15 cellular contexts compared by ENCODE assay signal in genomic region chr9:95574176-95574575, GRCh38. TPM values are rescaled to one million over a fixed set of nuclear protein-coding genes. Genes with fewer than 3 reads are reported as not detected.
DNase-seq lines count a peak whose midpoint lies in the region; ATAC-seq and TF ChIP-seq lines count a peak whose summit lies in the region.
"Had no signal": no experiment of that assay in that cellular context is flagged by ENCODE, and none has a peak within 500 bp of the region (broad histone marks: within the 10 kb centered on the region; RNA-seq: fewer than 3 reads in every experiment).

No MANE protein-coding gene starts in this region.

- H3K4me1 Mint-ChIP-seq in activated T-cell treated with anti-CD3 and anti-CD28 coated beads, Interleukin-2, amount 50 U/mL, for 72 hours (ENCODE audit: low read depth): peaks cover 15% of the 10 kb centered on the region
- H3K4me1 Mint-ChIP-seq in mesothelial cell of epicardium: peaks cover 19% of the 10 kb centered on the region
- H3K4me1 Mint-ChIP-seq: activated T-helper 17 cell treated with anti-CD3 and anti-CD28 coated beads, Interleukin-2, amount 50 U/mL, for 72 hours had no signal

- H3K4me1 ChIP-seq in HEK293 (ENCODE audit: control insufficient read depth, insufficient read depth, low read length): no peaks in the 10 kb centered on the region
- H3K4me1 ChIP-seq: breast epithelium had no signal

- peak; percentile 23 to 33 for DNase-seq in activated T-cell treated with anti-CD3 and anti-CD28 coated beads, Interleukin-2, amount 50 U/mL, for 72 hours
- no peak for DNase-seq in activated T-cell treated with anti-CD3 and anti-CD28 coated beads, Interleukin-2, amount 50 U/mL, for 48 hours
- DNase-seq in stimulated activated CD8-positive, alpha-beta memory T cell treated with anti-CD3 and anti-CD28 coated beads, Interleukin-4, amount 100 ng/mL, for 48 hours: peak; percentile 34
- DNase-seq in mesothelial cell of epicardium (ENCODE audit: low spot score in 2 of 2, unreplicated experiment in 2 of 2) (no peak), HuH-7.5 (ENCODE audit: low spot score) (no peak)
- DNase-seq: DND-41, GM23248, MG63, NCI-H446 treated with DMSO at 0.1 percent for 48 hours had no signal

- no peaks in the 10 kb centered on the region for H3K9me3 Mint-ChIP-seq in activated T-cell treated with anti-CD3 and anti-CD28 coated beads, Interleukin-2, amount 50 U/mL, for 72 hours
- peaks cover 4% of the 10 kb centered on the region for H3K9me3 Mint-ChIP-seq in mesothelial cell of epicardium
- H3K9me3 Mint-ChIP-seq: activated T-helper 17 cell treated with anti-CD3 and anti-CD28 coated beads, Interleukin-2, amount 50 U/mL, for 72 hours had no signal

- peak in 1 of 2 donors; percentile 43 for ATAC-seq in activated T-cell treated with anti-CD3 and anti-CD28 coated beads, Interleukin-2, amount 50 U/mL, for 72 hours (replicated peaks in 1 of 2)
- no peak for ATAC-seq in GM18867 (IDR thresholded peaks at IDR 0.05; ENCODE audit: unreplicated experiment)
- ATAC-seq: activated CD4-positive, CD25-positive, alpha-beta regulatory T cell treated with anti-CD3 and anti-CD28 coated beads, Interleukin-2, amount 50 U/mL, for 24 hours; activated T-helper 17 cell treated with anti-CD3 and anti-CD28 coated beads, Interleukin-2, amount 50 U/mL, for 72 hours had no signal

- H3K4me3 ChIP-seq in HEK293 (ENCODE audit: low read depth, low read length) (no peak overlapping the region), SU-DHL-6 (ENCODE audit: insufficient read depth, low read length, poor library complexity, severe bottlenecking) (no peak overlapping the region)
- H3K4me3 ChIP-seq: breast epithelium, GM23248, MG63 had no signal

- TF ChIP-seq CTCF in HEK293 (tag by site-specific recombination; IDR thresholded peaks at IDR 0.05) (no peak), SU-DHL-6 (IDR thresholded peaks at IDR 0.05; ENCODE audit: insufficient read depth, low read length, poor library complexity, severe bottlenecking) (no peak), mesothelial cell of epicardium (IDR thresholded peaks at IDR 0.05; ENCODE audit: unreplicated experiment) (no peak)

- H3K4me2 ChIP-seq in SU-DHL-6 (ENCODE audit: low read depth, low read length, poor library complexity, severe bottlenecking): peak overlapping the region; percentile 32

- H3K9me2 ChIP-seq in SU-DHL-6 (replicated peaks; ENCODE audit: insufficient read depth, low read length): no peaks in the 10 kb centered on the region

- H3F3A ChIP-seq in SU-DHL-6 (ENCODE audit: insufficient read depth): no peaks in the 10 kb centered on the region

- no peaks in the 10 kb centered on the region for H3K36me3 Mint-ChIP-seq in activated T-cell treated with anti-CD3 and anti-CD28 coated beads, Interleukin-2, amount 50 U/mL, for 72 hours (ENCODE audit: insufficient read depth in 2 of 2)
- H3K36me3 Mint-ChIP-seq in mesothelial cell of epicardium: peaks cover 2% of the 10 kb centered on the region

- peaks cover 33% of the 10 kb centered on the region for H3K27me3 Mint-ChIP-seq in activated T-cell treated with anti-CD3 and anti-CD28 coated beads, Interleukin-2, amount 50 U/mL, for 72 hours (ENCODE audit: low read depth)
- H3K27me3 Mint-ChIP-seq in mesothelial cell of epicardium (ENCODE audit: low read depth): peaks cover 90% of the 10 kb centered on the region

- H3K36me3 ChIP-seq in HEK293 (ENCODE audit: control insufficient read depth in 2 of 2, insufficient read depth in 1 of 2, low read length in 2 of 2) (no peaks in the 10 kb centered on the region), SU-DHL-6 (ENCODE audit: low read length) (no peaks in the 10 kb centered on the region)
- H3K36me3 ChIP-seq: breast epithelium, MG63 had no signal

- H2AFZ ChIP-seq in SU-DHL-6 (ENCODE audit: low read depth, low read length, severe bottlenecking): no peak overlapping the region
- H2AFZ ChIP-seq: GM23248 had no signal

- H3K27ac ChIP-seq in HEK293 (ENCODE audit: extremely low read depth, low read depth, low read length) (no peak overlapping the region), SU-DHL-6 (ENCODE audit: low read depth, low read length) (no peak overlapping the region)
- H3K27ac ChIP-seq: breast epithelium, GM23248 had no signal

- H3K4me3 Mint-ChIP-seq in activated T-cell treated with anti-CD3 and anti-CD28 coated beads, Interleukin-2, amount 50 U/mL, for 72 hours: no peak overlapping the region
- no peak overlapping the region for H3K4me3 Mint-ChIP-seq in mesothelial cell of epicardium
- H3K4me3 Mint-ChIP-seq: activated T-helper 17 cell treated with anti-CD3 and anti-CD28 coated beads, Interleukin-2, amount 50 U/mL, for 72 hours had no signal

- CTCF ChIA-PET in HEK293 (lab: Yijun Ruan, JAX): no interaction called here

- no peak overlapping the region for H3K9ac ChIP-seq in SU-DHL-6 (ENCODE audit: low read length)
- H3K9ac ChIP-seq: GM23248 had no signal

- no peaks in the 10 kb centered on the region for H4K20me1 ChIP-seq in SU-DHL-6 (ENCODE audit: low read depth, low read length)

- no peaks in the 10 kb centered on the region for H3K27me3 ChIP-seq in SU-DHL-6 (ENCODE audit: low read length)
- H3K27me3 ChIP-seq: MG63 had no signal

- H3K9me3 ChIP-seq in HEK293 (ENCODE audit: control insufficient read depth, insufficient read depth, low read depth, low read length) (no peaks in the 10 kb centered on the region), SU-DHL-6 (ENCODE audit: insufficient read depth, low read length) (no peaks in the 10 kb centered on the region)
- H3K9me3 ChIP-seq: breast epithelium, MG63 had no signal

- no peak overlapping the region for H3K27ac Mint-ChIP-seq in activated T-cell treated with anti-CD3 and anti-CD28 coated beads, Interleukin-2, amount 50 U/mL, for 72 hours
- no peak overlapping the region for H3K27ac Mint-ChIP-seq in mesothelial cell of epicardium
- H3K27ac Mint-ChIP-seq: activated T-helper 17 cell treated with anti-CD3 and anti-CD28 coated beads, Interleukin-2, amount 50 U/mL, for 72 hours had no signal

- POLR2A ChIA-PET in HEK293 (lab: Yijun Ruan, JAX): no interaction called here

- no peaks in the 10 kb centered on the region for H3K79me2 ChIP-seq in SU-DHL-6 (ENCODE audit: insufficient read depth, low read length)

TF ChIP-seq in HEK293, 187 proteins besides CTCF, POLR2A, EP300 and RAD21:
- TF ChIP-seq ZFHX2 (tag by site-specific recombination; conservative IDR thresholded peaks at IDR 0.05): 0 out of 2 replicates have a peak, but pooled peaks have one; percentile 11
- TF ChIP-seq ZBTB7A (tag by site-specific recombination; IDR thresholded peaks at IDR 0.05; ENCODE audit: low read depth): no peak
- no peak for TF ChIP-seq ZNF510 (tag by site-specific recombination; IDR thresholded peaks at IDR 0.05; ENCODE audit: insufficient replicate concordance)
- TF ChIP-seq ZNF623 (tag by site-specific recombination; IDR thresholded peaks at IDR 0.05): no peak

RNA-seq across cellular contexts. Expression of gene PTCH1, which starts 57.4 kb away (rescaled TPM):
- 10 to 100 TPM in 1 of 2 donors, 1 to 10 TPM in 1; 5.9 to 10.5 TPM for total RNA-seq in activated T-cell treated with anti-CD3 and anti-CD28 coated beads, Interleukin-2, amount 50 U/mL, for 72 hours
- 29.9 to 36.3 TPM (median 36.1 TPM) in 3 replicates for total RNA-seq in mesothelial cell of epicardium

Comparison
In these comparisons a context has a peak if more than half of its experiments do, and no peak if none do; other contexts are left out.
1. DNase-seq: peak in activated T-cell treated with anti-CD3 and anti-CD28 coated beads, Interleukin-2, amount 50 U/mL, for 72 hours (2 of 2) and stimulated activated CD8-positive, alpha-beta memory T cell treated with anti-CD3 and anti-CD28 coated beads, Interleukin-4, amount 100 ng/mL, for 48 hours (single experiment); none in activated T-cell treated with anti-CD3 and anti-CD28 coated beads, Interleukin-2, amount 50 U/mL, for 48 hours (0 of 2), mesothelial cell of epicardium (0 of 2) and HuH-7.5 (single experiment).